In the genomic region with DNA sequence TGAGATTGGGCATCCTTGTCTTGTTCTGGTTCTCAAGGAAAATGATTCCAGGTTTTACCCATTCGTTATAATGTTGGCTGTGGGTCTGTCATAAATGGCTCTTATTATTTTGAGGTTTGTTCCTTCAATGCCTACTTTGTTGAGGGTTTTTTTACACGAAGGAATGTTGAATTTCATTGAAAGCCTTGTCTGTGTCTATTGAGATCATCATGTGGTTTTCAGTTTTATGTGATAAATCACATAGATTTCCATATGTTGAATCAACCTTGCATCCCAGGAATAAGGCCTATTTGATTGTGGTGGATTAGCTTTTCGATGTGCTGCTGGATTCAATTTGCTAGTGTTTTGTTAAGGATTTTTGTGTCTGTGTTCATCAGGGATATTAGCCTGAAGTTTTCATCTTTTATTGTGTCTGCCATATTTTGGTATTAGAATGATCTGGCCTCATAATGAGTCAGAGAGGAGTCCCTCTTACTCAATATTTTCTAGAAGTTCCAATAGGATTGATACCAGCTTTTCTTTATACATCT, we compare ENCODE assay signal across 32 cellular contexts.
"Had no signal": no experiment of that assay in that cellular context is flagged by ENCODE, and none has a peak within 500 bp of the region (broad histone marks: within the 10 kb centered on the region; RNA-seq: fewer than 3 reads in every experiment).

No MANE protein-coding gene starts in this region.

- H3K4me3 ChIP-seq: cardiac muscle cell, MG63, Peyer's patch had no signal

- ATAC-seq: activated CD8-positive, alpha-beta memory T cell treated with anti-CD3 and anti-CD28 coated beads, Interleukin-2, amount 10 ng/mL, durations not matched to agents 7 days and 5 days; PC-3; Right ventricle myocardium inferior had no signal

- H3K27ac ChIP-seq: cardiac muscle cell, Peyer's patch, RWPE1, WERI-Rb-1 had no signal

- H3K9me3 ChIP-seq: MG63, Peyer's patch had no signal

- H3K27me3 ChIP-seq: cardiac muscle cell, MG63, Peyer's patch had no signal

- H3K4me1 ChIP-seq: Peyer's patch had no signal

- H3K36me3 ChIP-seq: cardiac muscle cell, MG63, Peyer's patch, WERI-Rb-1 had no signal

- DNase-seq: activated CD4-positive, alpha-beta memory T cell treated with anti-CD3 and anti-CD28 coated beads, Interleukin-2, amount 10 ng/mL, durations not matched to agents 7 days and 5 days; activated CD4-positive, alpha-beta T cell treated with anti-CD3 and anti-CD28 coated beads for 1 hour; activated CD4-positive, alpha-beta T cell treated with anti-CD3 and anti-CD28 coated beads for 48 hours; activated CD4-positive, CD25-positive, alpha-beta regulatory T cell; activated CD8-positive, alpha-beta memory T cell treated with anti-CD3 and anti-CD28 coated beads for 24 hours; activated CD8-positive, alpha-beta memory T cell treated with anti-CD3 and anti-CD28 coated beads, Interleukin-2, amount 10 ng/mL, durations not matched to agents 7 days and 5 days; activated CD8-positive, alpha-beta memory T cell treated with anti-CD3 and anti-CD28 coated beads, Interleukin-2, amount 50 U/mL, for 48 hours; activated effector memory CD4-positive, alpha-beta T cell treated with anti-CD3 and anti-CD28 coated beads, Interleukin-2, amount 50 U/mL, for 16 hours; activated naive CD4-positive, alpha-beta T cell; activated naive CD4-positive, alpha-beta T cell treated with anti-CD3 and anti-CD28 coated beads, Interleukin-2, amount 50 U/mL, for 16 hours; activated naive CD8-positive, alpha-beta T cell treated with anti-CD3 and anti-CD28 coated beads for 36 hours; activated T-cell treated with anti-CD3 and anti-CD28 coated beads, Interleukin-2, amount 50 U/mL, for 48 hours; amniotic stem cell; aorta; Karpas-422; MG63; NCI-H1048; NCI-H1436 treated with DMSO at 0.1 percent for 48 hours; NCI-H1694 treated with DMSO at 0.1 percent for 48 hours; NCI-H2029; NCI-H345; NCI-H524 treated with DMSO at 0.1 percent for 48 hours; NK-92 treated with Interleukin-12 subunit alpha and Interleukin-12 subunit beta, amount 100 ng/mL, for 24 hours; PC-3; Peyer's patch; SIG-M5; SW 1271; T1000; WERI-Rb-1 had no signal
